ENCODE assay signal across 21 cellular contexts in genomic region chr17:73548620-73549311, GRCh38.
DNase-seq lines count a peak whose midpoint lies in the region; ATAC-seq, FAIRE-seq and TF ChIP-seq lines count a peak whose summit lies in the region.
"Had no signal": no experiment of that assay in that cellular context is flagged by ENCODE, and none has a peak within 500 bp of the region (broad histone marks: within the 10 kb centered on the region; RNA-seq: fewer than 3 reads in every experiment).

No MANE protein-coding gene starts in this region.

- CTCF ChIA-PET in A549 (lab: Yijun Ruan, JAX) = interaction anchor here (1.0 to 1.5 kb wide), 4 partner anchors 9 to 18 kb away, joined by 3 read pairs; no protein-coding TSS in a partner anchor

- peak overlapping the region in 1 of 11 experiments; percentile 1; a peak in 2 of 22 replicates for H3K9ac ChIP-seq in BLaER1 treated with 17β-estradiol and CSF1 and Interleukin-3, amounts not matched to agents 10 nM and 100 nM
- H3K9ac ChIP-seq: GM23248, SK-N-SH had no signal

- H3K27ac Mint-ChIP-seq in nephron progenitor cell = peak overlapping the region; percentile 90
- H3K27ac Mint-ChIP-seq in stimulated activated naive CD8-positive, alpha-beta T cell treated with anti-CD3 and anti-CD28 coated beads, Interleukin-15, amount 100 ng/mL, for 72 hours = no peak overlapping the region
- H3K27ac Mint-ChIP-seq: CD8-positive, alpha-beta T cell had no signal

- H3K4me1 Mint-ChIP-seq in nephron progenitor cell = peaks cover 89% of the 10 kb centered on the region
- H3K4me1 Mint-ChIP-seq in stimulated activated naive CD8-positive, alpha-beta T cell treated with anti-CD3 and anti-CD28 coated beads, Interleukin-15, amount 100 ng/mL, for 72 hours = peaks cover 9% of the 10 kb centered on the region

- no peak overlapping the region for H3K27ac ChIP-seq in A549
- H3K27ac ChIP-seq in BLaER1 treated with 17β-estradiol and CSF1 and Interleukin-3, amounts not matched to agents 10 nM and 100 nM = peak overlapping the region in 1 of 11 experiments; percentile 15; a peak in 2 of 22 replicates
- H3K27ac ChIP-seq: GM23248, PC-9 had no signal

- no peak for TF ChIP-seq POLR2A in A549 (IDR thresholded peaks at IDR 0.05; ENCODE audit: low read length)

- no peak overlapping the region for H3K4me2 ChIP-seq in A549
- peak overlapping the region in 8 of 11 experiments; percentile 7 to 60 (median 26); a peak in 13 of 22 replicates for H3K4me2 ChIP-seq in BLaER1 treated with 17β-estradiol and CSF1 and Interleukin-3, amounts not matched to agents 10 nM and 100 nM
- H3K4me2 ChIP-seq: PC-9, SK-N-SH had no signal

- POLR2A ChIA-PET in A549 (lab: Yijun Ruan, JAX) = no interaction called here

- WGBS in A549 (ENCODE audit: missing lambda C conversion rate) = 40% methylated on average over 11 of the region's 11 CpGs

- no peaks in the 10 kb centered on the region for H3K27me3 ChIP-seq in BLaER1 treated with 17β-estradiol and CSF1 and Interleukin-3, amounts not matched to agents 10 nM and 100 nM

- peaks cover 7% of the 10 kb centered on the region for H3K27me3 Mint-ChIP-seq in nephron progenitor cell (ENCODE audit: low read depth, poor library complexity)
- H3K27me3 Mint-ChIP-seq in stimulated activated naive CD8-positive, alpha-beta T cell treated with anti-CD3 and anti-CD28 coated beads, Interleukin-15, amount 100 ng/mL, for 72 hours = peaks cover 6% of the 10 kb centered on the region

- H3K4me3 ChIP-seq in A549 = no peak overlapping the region
- H3K4me3 ChIP-seq in BLaER1 treated with 17β-estradiol and CSF1 and Interleukin-3, amounts not matched to agents 10 nM and 100 nM = no peak overlapping the region
- H3K4me3 ChIP-seq: GM23248, PC-9 had no signal

- FAIRE-seq in A549 (lab: Jason Lieb, UNC) = no peak
- FAIRE-seq: GM12892 had no signal

- peaks cover 0 to 23% (median 0%) of the 10 kb centered on the region in 11 experiments; a peak in 3 of 22 replicates for H4K20me1 ChIP-seq in BLaER1 treated with 17β-estradiol and CSF1 and Interleukin-3, amounts not matched to agents 10 nM and 100 nM

- TF ChIP-seq CTCF in A549 (IDR thresholded peaks at IDR 0.05) (no peak), nephron progenitor cell (IDR thresholded peaks at IDR 0.05) (no peak)

- ATAC-seq in A549 = no peak
- no peak for ATAC-seq in stimulated activated naive CD8-positive, alpha-beta T cell treated with anti-CD3 and anti-CD28 coated beads, Interleukin-15, amount 100 ng/mL, for 72 hours
- no peak for ATAC-seq in esophagus mucosa
- ATAC-seq: CD8-positive, alpha-beta T cell; HCT116 had no signal

- no peaks in the 10 kb centered on the region for H3K9me3 ChIP-seq in A549
- H3K9me3 ChIP-seq in BLaER1 treated with 17β-estradiol and CSF1 and Interleukin-3, amounts not matched to agents 10 nM and 100 nM (replicated peaks in 1 of 11) = no peaks in the 10 kb centered on the region
- H3K9me3 ChIP-seq: SK-N-SH had no signal

- DNase-seq in A549 (ENCODE audit: low read depth in 1 of 2, low spot score in 1 of 2) (no peak), astrocyte of the hippocampus (ENCODE audit: low read depth, low spot score) (peak; percentile 16), nephron progenitor cell (no peak), DMS79 treated with DMSO at 0.1 percent for 48 hours (lab: John Stamatoyannopoulos, UW) (no peak)
- DNase-seq in stimulated activated naive CD8-positive, alpha-beta T cell treated with anti-CD3 and anti-CD28 coated beads, Interleukin-15, amount 100 ng/mL, for 72 hours = no peak
- DNase-seq: CD8-positive, alpha-beta T cell; DND-41; GDM1; GM23248; KG1; NCI-H1417 treated with DMSO at 0.1 percent for 48 hours; NCI-H1930; NCI-H2171 treated with DMSO at 0.1 percent for 48 hours; NCI-H510A treated with DMSO at 0.1 percent for 48 hours; PC-9; SHP77; SK-N-SH had no signal

- TF ChIP-seq RAD21 in A549 (conservative IDR thresholded peaks at IDR 0.05 in 1 of 2, IDR thresholded peaks at IDR 0.05 in 1 of 2) = no peak

- H3K9me3 Mint-ChIP-seq in nephron progenitor cell = no peaks in the 10 kb centered on the region
- no peaks in the 10 kb centered on the region for H3K9me3 Mint-ChIP-seq in stimulated activated naive CD8-positive, alpha-beta T cell treated with anti-CD3 and anti-CD28 coated beads, Interleukin-15, amount 100 ng/mL, for 72 hours
- H3K9me3 Mint-ChIP-seq: CD8-positive, alpha-beta T cell had no signal

- no peak overlapping the region for H3K4me3 Mint-ChIP-seq in nephron progenitor cell
- H3K4me3 Mint-ChIP-seq in stimulated activated naive CD8-positive, alpha-beta T cell treated with anti-CD3 and anti-CD28 coated beads, Interleukin-15, amount 100 ng/mL, for 72 hours = no peak overlapping the region
- H3K4me3 Mint-ChIP-seq: CD8-positive, alpha-beta T cell had no signal

- H3K4me1 ChIP-seq in A549 = no peaks in the 10 kb centered on the region
- peaks cover 23 to 52% (median 36%) of the 10 kb centered on the region in 10 experiments for H3K4me1 ChIP-seq in BLaER1 treated with 17β-estradiol and CSF1 and Interleukin-3, amounts not matched to agents 10 nM and 100 nM

- TF ChIP-seq EP300 in A549 (IDR thresholded peaks at IDR 0.05) = no peak

- H3K36me3 ChIP-seq in BLaER1 treated with 17β-estradiol and CSF1 and Interleukin-3, amounts not matched to agents 10 nM and 100 nM = no peaks in the 10 kb centered on the region

- no peaks in the 10 kb centered on the region for H3K36me3 Mint-ChIP-seq in nephron progenitor cell (ENCODE audit: low read depth)
- H3K36me3 Mint-ChIP-seq: CD8-positive, alpha-beta T cell had no signal

TF ChIP-seq in A549, 52 proteins besides CTCF, POLR2A, EP300 and RAD21:
- TF ChIP-seq TP53 (CRISPR knock-in tag; IDR thresholded peaks at IDR 0.05) = no peak
- peak; percentile 87 for TF ChIP-seq ZFP36 (IDR thresholded peaks at IDR 0.05; ENCODE audit: borderline replicate concordance, partially characterized antibody)
- no peak for TF ChIP-seq ZC3H11A (IDR thresholded peaks at IDR 0.05)
